ENCODE assay signal across 21 cellular contexts in the genomic region with DNA sequence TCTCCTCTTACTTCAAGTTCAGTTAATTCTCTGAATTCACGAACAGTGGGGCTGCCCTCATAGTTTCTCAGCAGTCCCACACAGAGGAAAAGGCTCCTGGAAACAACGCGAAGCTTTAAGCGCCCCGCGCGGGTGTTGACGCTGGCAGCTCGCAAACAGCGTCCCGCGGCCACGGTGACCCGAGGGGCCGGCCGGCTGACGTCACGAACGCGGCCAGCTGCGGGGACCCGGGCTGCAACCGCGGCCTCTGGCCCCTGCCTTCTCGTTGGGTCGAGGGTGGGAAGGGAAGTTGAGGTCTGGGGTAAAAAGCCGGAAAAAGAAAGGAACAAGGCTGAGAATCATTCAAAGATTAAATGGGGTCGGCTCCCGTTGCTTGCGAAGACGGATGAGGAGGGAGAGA. TPM values are rescaled to one million over a fixed set of nuclear protein-coding genes. Genes with fewer than 3 reads are reported as not detected.
DNase-seq lines count a peak whose midpoint lies in the region; ATAC-seq and TF ChIP-seq lines count a peak whose summit lies in the region.
"Had no signal": no experiment of that assay in that cellular context is flagged by ENCODE, and none has a peak within 500 bp of the region (broad histone marks: within the 10 kb centered on the region; RNA-seq: fewer than 3 reads in every experiment).

No MANE protein-coding gene starts in this region.

- no peaks in the 10 kb centered on the region for H3K79me2 ChIP-seq in smooth muscle cell (ENCODE audit: low read depth)

- no peak overlapping the region for H3K27ac ChIP-seq in cardiac muscle cell
- no peak overlapping the region for H3K27ac ChIP-seq in coronary artery
- no peak overlapping the region for H3K27ac ChIP-seq in smooth muscle cell (ENCODE audit: low read depth)
- H3K27ac ChIP-seq: right atrium auricular region, transverse colon had no signal

- DNase-seq in cardiac muscle cell (ENCODE audit: low read depth in 1 of 2, low spot score in 1 of 2) (no peak), left ventricle myocardium superior (no peak), coronary artery (ENCODE audit: low spot score) (no peak), smooth muscle cell (lab: John Stamatoyannopoulos, UW; ENCODE audit: unreplicated experiment) (no peak), NCI-H2107 (lab: John Stamatoyannopoulos, UW) (no peak)
- DNase-seq in natural killer cell treated with Interleukin-12 subunit alpha and Interleukin-12 subunit beta and Interleukin-15 and Interleukin-18, amount 100 ng/mL, for 72 hours (ENCODE audit: low spot score) = no peak
- DNase-seq: activated CD4-positive, alpha-beta T cell treated with anti-CD3 and anti-CD28 coated beads, Interleukin-2, amount 10 ng/mL, durations not matched to agents 24 days and 14 days; foreskin melanocyte; natural killer cell; NCI-H187; NCI-H446; stimulated activated naive CD4-positive, alpha-beta T cell; transverse colon had no signal

- H3F3A ChIP-seq in smooth muscle cell (ENCODE audit: low read depth) = no peaks in the 10 kb centered on the region

- H3K27ac Mint-ChIP-seq in natural killer cell treated with Interleukin-12 subunit alpha and Interleukin-12 subunit beta and Interleukin-15 and Interleukin-18, amount 100 ng/mL, for 72 hours = no peak overlapping the region
- H3K27ac Mint-ChIP-seq: activated CD4-positive, alpha-beta T cell treated with anti-CD3 and anti-CD28 coated beads, Interleukin-2, amount 10 ng/mL, durations not matched to agents 24 days and 14 days; natural killer cell had no signal

- H3K4me3 ChIP-seq in cardiac muscle cell = peak overlapping the region; percentile 3
- H3K4me3 ChIP-seq in coronary artery = peak overlapping the region; percentile 24
- H3K4me3 ChIP-seq in iPS-18c (ENCODE audit: insufficient read depth, low read depth, low read length) = peak overlapping the region; percentile 44; the same call in 1 of the 2 replicates
- H3K4me3 ChIP-seq in smooth muscle cell = peak overlapping the region; percentile 35
- H3K4me3 ChIP-seq: right atrium auricular region had no signal

- ATAC-seq in left ventricle myocardium superior (no peak), HG03571 (IDR thresholded peaks at IDR 0.05; ENCODE audit: unreplicated experiment) (no peak)
- no peak for ATAC-seq in natural killer cell treated with Interleukin-12 subunit alpha and Interleukin-12 subunit beta and Interleukin-15 and Interleukin-18, amount 100 ng/mL, for 72 hours
- ATAC-seq: natural killer cell had no signal

- no peak overlapping the region for H3K9ac ChIP-seq in smooth muscle cell (ENCODE audit: low read depth)

- intact Hi-C loops in left ventricle myocardium superior (cut with micrococcal nuclease) = no loop called here

- H3K4me1 ChIP-seq in cardiac muscle cell (ENCODE audit: low read depth) (peaks cover 8% of the 10 kb centered on the region), smooth muscle cell (ENCODE audit: low read depth) (peaks cover 31% of the 10 kb centered on the region)

- no peaks in the 10 kb centered on the region for H3K9me3 ChIP-seq in cardiac muscle cell (ENCODE audit: low read depth)
- H3K9me3 ChIP-seq in iPS-18c (ENCODE audit: control insufficient read depth, insufficient read depth, low read length) = no peaks in the 10 kb centered on the region
- no peaks in the 10 kb centered on the region for H3K9me3 ChIP-seq in smooth muscle cell (replicated peaks; ENCODE audit: low read depth)
- H3K9me3 ChIP-seq: transverse colon had no signal

- peaks cover 18% of the 10 kb centered on the region for H3K36me3 Mint-ChIP-seq in natural killer cell treated with Interleukin-12 subunit alpha and Interleukin-12 subunit beta and Interleukin-15 and Interleukin-18, amount 100 ng/mL, for 72 hours

- H3K27me3 Mint-ChIP-seq in natural killer cell treated with Interleukin-12 subunit alpha and Interleukin-12 subunit beta and Interleukin-15 and Interleukin-18, amount 100 ng/mL, for 72 hours = peaks cover 45 to 66% of the 10 kb centered on the region in 2 donors

- H3K4me1 Mint-ChIP-seq in natural killer cell treated with Interleukin-12 subunit alpha and Interleukin-12 subunit beta and Interleukin-15 and Interleukin-18, amount 100 ng/mL, for 72 hours (ENCODE audit: low read depth in 2 of 2) = no peaks in the 10 kb centered on the region
- H3K4me1 Mint-ChIP-seq: activated CD4-positive, alpha-beta T cell treated with anti-CD3 and anti-CD28 coated beads, Interleukin-2, amount 10 ng/mL, durations not matched to agents 24 days and 14 days had no signal

- no peak overlapping the region for H2AFZ ChIP-seq in smooth muscle cell (ENCODE audit: low read depth)

- H3K27me3 ChIP-seq in cardiac muscle cell = peaks cover 100% of the 10 kb centered on the region
- peaks cover 100% of the 10 kb centered on the region for H3K27me3 ChIP-seq in smooth muscle cell (ENCODE audit: low read depth)

- H3K36me3 ChIP-seq in cardiac muscle cell (no peaks in the 10 kb centered on the region), smooth muscle cell (ENCODE audit: low read depth) (no peaks in the 10 kb centered on the region)
- H3K36me3 ChIP-seq: right atrium auricular region, transverse colon had no signal

- no peak overlapping the region for H3K4me3 Mint-ChIP-seq in natural killer cell treated with Interleukin-12 subunit alpha and Interleukin-12 subunit beta and Interleukin-15 and Interleukin-18, amount 100 ng/mL, for 72 hours
- H3K4me3 Mint-ChIP-seq: activated CD4-positive, alpha-beta T cell treated with anti-CD3 and anti-CD28 coated beads, Interleukin-2, amount 10 ng/mL, durations not matched to agents 24 days and 14 days; natural killer cell had no signal

- 2% methylated on average over 31 of the region's 31 CpGs for WGBS in smooth muscle cell (ENCODE audit: low lambda C conversion rate)

- H4K20me1 ChIP-seq in smooth muscle cell (ENCODE audit: low read depth) = no peaks in the 10 kb centered on the region

- TF ChIP-seq CTCF in cardiac muscle cell (IDR thresholded peaks at IDR 0.05; ENCODE audit: low read depth, low read length) = no peak
- TF ChIP-seq CTCF in coronary artery (IDR thresholded peaks at IDR 0.05) = no peak
- TF ChIP-seq CTCF in smooth muscle cell (IDR thresholded peaks at IDR 0.05; ENCODE audit: borderline replicate concordance, insufficient read depth, poor library complexity, severe bottlenecking) = no peak

- peaks cover 3% of the 10 kb centered on the region for H3K9me3 Mint-ChIP-seq in natural killer cell treated with Interleukin-12 subunit alpha and Interleukin-12 subunit beta and Interleukin-15 and Interleukin-18, amount 100 ng/mL, for 72 hours

- peak overlapping the region; percentile 80 for H3K4me2 ChIP-seq in smooth muscle cell

RNA-seq across cellular contexts. Expression of a gene that starts 7.2 kb away (rescaled TPM):
- not detected in 2 replicates for total RNA-seq in cardiac muscle cell
- polyA plus RNA-seq in cardiac muscle cell = not detected in 2 replicates
- not detected for total RNA-seq in left ventricle myocardium superior
- not detected in 2 replicates for total RNA-seq in smooth muscle cell
- 0.18 TPM in 1 of 2 replicates, not detected in the other for polyA plus RNA-seq in smooth muscle cell
- not detected for total RNA-seq in natural killer cell treated with Interleukin-12 subunit alpha and Interleukin-12 subunit beta and Interleukin-15 and Interleukin-18, amount 100 ng/mL, for 72 hours
- total RNA-seq: A172; activated CD4-positive, alpha-beta T cell treated with anti-CD3 and anti-CD28 coated beads, Interleukin-2, amount 10 ng/mL, durations not matched to agents 24 days and 14 days; chondrocyte; lung microvascular endothelial cell; natural killer cell; right atrium auricular region; RPMI7951; transverse colon had no signal
- polyA plus RNA-seq: BJ had no signal
